ENCODE assay signal across 9 cellular contexts in genomic region chr17:40399185-40399584, GRCh38. TPM values are rescaled to one million over a fixed set of nuclear protein-coding genes. Genes with fewer than 3 reads are reported as not detected.
DNase-seq lines count a peak whose midpoint lies in the region; ATAC-seq and TF ChIP-seq lines count a peak whose summit lies in the region.
"Had no signal": no experiment of that assay in that cellular context is flagged by ENCODE, and none has a peak within 500 bp of the region (broad histone marks: within the 10 kb centered on the region; RNA-seq: fewer than 3 reads in every experiment).

No MANE protein-coding gene starts in this region.

- ATAC-seq in left lung, result peak; percentile 74
- no peak for ATAC-seq in GM21447 (IDR thresholded peaks at IDR 0.05; ENCODE audit: unreplicated experiment)
- no peak for ATAC-seq in HG02798 (IDR thresholded peaks at IDR 0.05; ENCODE audit: poor library complexity, unreplicated experiment)

- TF ChIP-seq CTCF in GM10266 (IDR thresholded peaks at IDR 0.05; ENCODE audit: control insufficient read depth, insufficient read depth, low read depth, missing control alignments) (peak; percentile 41), mammary epithelial cell (conservative IDR thresholded peaks at IDR 0.05 in 1 of 2, IDR thresholded peaks at IDR 0.05 in 1 of 2; ENCODE audit: extremely low read depth in 1 of 2, insufficient read depth in 1 of 2, low read depth in 1 of 2, low read length in 2 of 2) (peak; percentile 39 to 53), left lung (IDR thresholded peaks at IDR 0.05) (peak; percentile 55 to 61)

- H3K27ac ChIP-seq in mammary epithelial cell (ENCODE audit: insufficient read depth, low read depth, low read length) (no peak overlapping the region), left lung (no peak overlapping the region)
- H3K27ac ChIP-seq: epithelial cell of prostate had no signal

- H3K27me3 ChIP-seq in mammary epithelial cell (ENCODE audit: insufficient read depth, low read length) (no peaks in the 10 kb centered on the region), left lung (no peaks in the 10 kb centered on the region)

- WGBS in mammary epithelial cell (ENCODE audit: low coverage, missing lambda C conversion rate), result 75% methylated on average over 4 of the region's 4 CpGs

- H3K9me3 ChIP-seq in mammary epithelial cell (replicated peaks; ENCODE audit: insufficient read depth, low read length) (no peaks in the 10 kb centered on the region), left lung (no peaks in the 10 kb centered on the region)

- dilution Hi-C loops in mammary epithelial cell (cut with HindIII; ENCODE audit: low sequenced_read_pairs), result no loop called here

- peak; percentile 36 for DNase-seq in AG08396 (ENCODE audit: low spot score)
- no peak for DNase-seq in GM10266 (ENCODE audit: extremely low spot score)
- DNase-seq in NCI-H526 treated with DMSO at 0.1 percent for 48 hours (lab: John Stamatoyannopoulos, UW), result peak; percentile 9
- DNase-seq in mammary epithelial cell, result no peak
- DNase-seq in left lung, result no peak
- no peak for DNase-seq in COLO668 (lab: John Stamatoyannopoulos, UW; ENCODE audit: unreplicated experiment)

- intact Hi-C loops in mammary epithelial cell (cut with micrococcal nuclease), result loop anchor here (1.0 to 5.0 kb wide), 3 partner anchors 42 to 161 kb away; no protein-coding TSS in a partner anchor
- intact Hi-C loops in left lung (cut with DNase I), result no loop called here

- peaks cover 70% of the 10 kb centered on the region for H3K36me3 ChIP-seq in mammary epithelial cell (ENCODE audit: insufficient read depth, low read length)
- peaks cover 0 to 5% of the 10 kb centered on the region in 2 donors for H3K36me3 ChIP-seq in left lung

- no peak overlapping the region for H3K4me2 ChIP-seq in mammary epithelial cell (ENCODE audit: insufficient read depth, low read depth, low read length)

- CTCF ChIA-PET in mammary epithelial cell (lab: Charles Lee; ENCODE audit: low non-redundant PET), result interaction anchor here (0.6 kb wide), 1 partner anchor 135 kb away, joined by 3 read pairs; no protein-coding TSS in a partner anchor

- H3K79me2 ChIP-seq in mammary epithelial cell (ENCODE audit: insufficient read depth, low read length), result peaks cover 2% of the 10 kb centered on the region

- H4K20me1 ChIP-seq in mammary epithelial cell (ENCODE audit: insufficient read depth, low read length), result no peaks in the 10 kb centered on the region

- no TSS peak for BruUV-seq in mammary epithelial cell (replicated peaks; lab: Mats Ljungman, UMichigan)

- in situ Hi-C loops in mammary epithelial cell (cut with MboI; ENCODE audit: low sequenced_read_pairs in 2 of 2), result no loop called here

- H3K4me1 ChIP-seq in mammary epithelial cell (ENCODE audit: insufficient read depth, low read length) (no peaks in the 10 kb centered on the region), left lung (no peaks in the 10 kb centered on the region)

- H3K4me3 ChIP-seq in mammary epithelial cell (replicated peaks in 1 of 3; ENCODE audit: insufficient read depth in 1 of 3, low read depth in 2 of 3, low read length in 3 of 3) (no peak overlapping the region), left lung (no peak overlapping the region)

- no peak overlapping the region for H2AFZ ChIP-seq in mammary epithelial cell (ENCODE audit: low read depth, low read length)

- H3K9ac ChIP-seq in mammary epithelial cell (ENCODE audit: insufficient read depth, low read length), result no peak overlapping the region

RNA-seq across cellular contexts. Expression of gene TOP2A, which starts 18.5 kb away (rescaled TPM):
- 10 to 100 TPM in 1 of 2 donors, 1 to 10 TPM in 1; 3.2 to 93.3 TPM for total RNA-seq in mammary epithelial cell
- 52.6 TPM for polyA plus RNA-seq in mammary epithelial cell
- 32.4 TPM for polyA minus RNA-seq in mammary epithelial cell
- total RNA-seq in left lung, result 10 to 100 TPM; 18.1 to 40.0 TPM

RNA-seq across cellular contexts. Expression of gene GJD3, which starts 34.6 kb away (rescaled TPM):
- total RNA-seq in mammary epithelial cell, result under 1 TPM in 1 of 2 donors, not detected in 1; 0.67 TPM
- polyA plus RNA-seq in mammary epithelial cell, result not detected
- 0.57 TPM for polyA minus RNA-seq in mammary epithelial cell
- total RNA-seq in left lung, result 1 to 10 TPM; 3.0 to 3.6 TPM

RNA-seq across cellular contexts. Expression of gene IGFBP4, which starts 44.1 kb away (rescaled TPM):
- total RNA-seq in mammary epithelial cell (10 to 100 TPM; 13.0 to 34.5 TPM), left lung (100 to 1,000 TPM; 333 to 407 TPM)
- polyA plus RNA-seq in mammary epithelial cell, result 28.5 TPM
- 62.7 TPM for polyA minus RNA-seq in mammary epithelial cell

Comparison
In these comparisons a context has a peak if more than half of its experiments do, and no peak if none do; other contexts are left out.
1. DNase-seq: peak in AG08396 (single experiment) and NCI-H526 treated with DMSO at 0.1 percent for 48 hours (single experiment); none in GM10266 (single experiment), mammary epithelial cell (single experiment), left lung (0 of 2) and COLO668 (single experiment).
2. RNA of gene IGFBP4, which starts 44.1 kb away (total RNA-seq): 333 to 407 TPM in left lung; 13.0 to 34.5 TPM in mammary epithelial cell; every median in the first group is over 4 times any median in the second.
3. Peak in every context shown above with its lines, with median percentiles within 50 percentile points of each other: CTCF ChIP-seq.